In the genomic region with DNA sequence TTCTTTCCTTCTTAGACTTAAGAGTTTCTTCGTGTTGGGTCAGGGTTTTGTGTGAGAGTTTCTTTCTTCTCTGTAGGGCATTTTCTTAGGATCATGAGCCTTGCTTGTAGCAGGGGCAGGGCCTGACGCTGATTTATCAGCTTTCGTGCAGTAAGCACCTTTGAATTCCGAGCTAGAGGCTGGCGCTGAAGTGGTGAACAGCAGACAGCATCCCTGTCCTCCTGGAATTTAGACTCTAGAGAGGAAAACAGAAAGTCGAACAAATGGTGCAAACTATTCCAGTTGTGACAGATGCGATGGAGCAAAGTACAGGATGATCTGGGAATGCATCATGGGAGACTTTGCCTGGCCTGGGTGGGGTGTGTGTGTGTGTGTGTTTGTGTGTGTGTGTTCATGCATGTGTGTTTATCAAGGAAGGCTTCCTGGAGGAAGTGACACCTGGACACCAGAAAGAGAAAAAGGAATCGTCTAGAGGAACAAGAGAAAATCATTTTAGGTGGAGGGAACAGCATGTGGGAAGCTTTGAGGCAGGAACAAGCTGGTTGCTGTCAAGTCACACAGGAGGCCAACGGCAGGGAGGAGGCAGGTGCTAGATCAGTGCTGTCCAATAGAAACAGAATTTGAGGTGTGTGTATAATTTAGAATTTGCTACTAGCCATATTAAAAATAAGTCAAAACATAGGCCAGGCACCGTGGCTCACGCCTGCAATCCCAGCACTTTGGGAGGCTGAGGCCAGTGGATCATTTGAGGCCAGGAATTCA, we compare ENCODE assay signal across 1 cellular context.
TF ChIP-seq lines count a peak whose summit lies in the region.

No MANE protein-coding gene starts in this region.

TF ChIP-seq in HepG2, 621 proteins besides CTCF, POLR2A, EP300 and RAD21 (continued from another document and continues in another):
- TF ChIP-seq ZFP37 (CRISPR knock-in tag; IDR thresholded peaks at IDR 0.05; ENCODE audit: borderline replicate concordance) = peak; percentile 23; the same call in 1 of the 2 replicates
- TF ChIP-seq ZNF569 (CRISPR knock-in tag; IDR thresholded peaks at IDR 0.05; ENCODE audit: borderline replicate concordance) = no peak
- TF ChIP-seq HDAC6 (IDR thresholded peaks at IDR 0.05; ENCODE audit: low read depth, low read length) = no peak
- no peak for TF ChIP-seq ZNF674 (CRISPR knock-in tag; IDR thresholded peaks at IDR 0.05; ENCODE audit: low read depth)
- TF ChIP-seq, protein P1, sequence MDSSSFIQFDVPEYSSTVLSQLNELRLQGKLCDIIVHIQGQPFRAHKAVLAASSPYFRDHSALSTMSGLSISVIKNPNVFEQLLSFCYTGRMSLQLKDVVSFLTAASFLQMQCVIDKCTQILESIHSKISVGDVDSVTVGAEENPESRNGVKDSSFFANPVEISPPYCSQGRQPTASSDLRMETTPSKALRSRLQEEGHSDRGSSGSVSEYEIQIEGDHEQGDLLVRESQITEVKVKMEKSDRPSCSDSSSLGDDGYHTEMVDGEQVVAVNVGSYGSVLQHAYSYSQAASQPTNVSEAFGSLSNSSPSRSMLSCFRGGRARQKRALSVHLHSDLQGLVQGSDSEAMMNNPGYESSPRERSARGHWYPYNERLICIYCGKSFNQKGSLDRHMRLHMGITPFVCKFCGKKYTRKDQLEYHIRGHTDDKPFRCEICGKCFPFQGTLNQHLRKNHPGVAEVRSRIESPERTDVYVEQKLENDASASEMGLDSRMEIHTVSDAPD (CRISPR knock-in tag; IDR thresholded peaks at IDR 0.05) = peak; percentile 87
- no peak for TF ChIP-seq ZNF740 (CRISPR knock-in tag; IDR thresholded peaks at IDR 0.05)
- TF ChIP-seq KLF12 (CRISPR knock-in tag; IDR thresholded peaks at IDR 0.05; ENCODE audit: borderline replicate concordance) = peak; percentile 26; the same call in 1 of the 2 replicates
- TF ChIP-seq ZBTB42 (CRISPR knock-in tag; IDR thresholded peaks at IDR 0.05) = peak; percentile 100
- TF ChIP-seq ZNF766 (CRISPR knock-in tag; IDR thresholded peaks at IDR 0.05; ENCODE audit: borderline replicate concordance) = no peak
- no peak for TF ChIP-seq MBNL3 (CRISPR knock-in tag; conservative IDR thresholded peaks at IDR 0.05)
- TF ChIP-seq ZNF121 (CRISPR knock-in tag; IDR thresholded peaks at IDR 0.05) = peak; percentile 16; the same call in 1 of the 2 replicates
- no peak for TF ChIP-seq CC2D1A (CRISPR knock-in tag; IDR thresholded peaks at IDR 0.05)
- 0 out of 2 replicates have a peak, but pooled peaks have one; percentile 40 for TF ChIP-seq ZNF552 (CRISPR knock-in tag; IDR thresholded peaks at IDR 0.05; ENCODE audit: borderline replicate concordance)
- TF ChIP-seq, protein P2, sequence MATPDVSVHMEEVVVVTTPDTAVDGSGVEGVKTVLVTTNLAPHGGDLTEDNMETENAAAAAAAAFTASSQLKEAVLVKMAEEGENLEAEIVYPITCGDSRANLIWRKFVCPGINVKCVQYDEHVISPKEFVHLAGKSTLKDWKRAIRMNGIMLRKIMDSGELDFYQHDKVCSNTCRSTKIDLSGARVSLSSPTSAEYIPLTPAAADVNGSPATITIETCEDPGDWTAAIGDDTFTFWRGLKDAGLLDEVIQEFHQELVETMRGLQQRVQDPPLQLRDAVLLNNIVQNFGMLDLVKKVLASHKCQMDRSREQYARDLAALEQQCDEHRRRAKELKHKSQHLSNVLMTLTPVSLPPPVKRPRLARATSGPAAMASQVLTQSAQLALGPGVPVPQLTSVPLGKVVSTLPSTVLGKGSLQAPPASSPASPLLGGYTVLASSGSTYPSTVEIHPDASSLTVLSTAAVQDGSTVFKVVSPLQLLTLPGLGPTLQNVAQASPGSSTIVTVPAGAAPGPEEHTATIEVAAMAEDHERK (CRISPR knock-in tag; IDR thresholded peaks at IDR 0.05; ENCODE audit: low read depth) = no peak; the same call in 1 of the 2 replicates
- TF ChIP-seq, protein P3, sequence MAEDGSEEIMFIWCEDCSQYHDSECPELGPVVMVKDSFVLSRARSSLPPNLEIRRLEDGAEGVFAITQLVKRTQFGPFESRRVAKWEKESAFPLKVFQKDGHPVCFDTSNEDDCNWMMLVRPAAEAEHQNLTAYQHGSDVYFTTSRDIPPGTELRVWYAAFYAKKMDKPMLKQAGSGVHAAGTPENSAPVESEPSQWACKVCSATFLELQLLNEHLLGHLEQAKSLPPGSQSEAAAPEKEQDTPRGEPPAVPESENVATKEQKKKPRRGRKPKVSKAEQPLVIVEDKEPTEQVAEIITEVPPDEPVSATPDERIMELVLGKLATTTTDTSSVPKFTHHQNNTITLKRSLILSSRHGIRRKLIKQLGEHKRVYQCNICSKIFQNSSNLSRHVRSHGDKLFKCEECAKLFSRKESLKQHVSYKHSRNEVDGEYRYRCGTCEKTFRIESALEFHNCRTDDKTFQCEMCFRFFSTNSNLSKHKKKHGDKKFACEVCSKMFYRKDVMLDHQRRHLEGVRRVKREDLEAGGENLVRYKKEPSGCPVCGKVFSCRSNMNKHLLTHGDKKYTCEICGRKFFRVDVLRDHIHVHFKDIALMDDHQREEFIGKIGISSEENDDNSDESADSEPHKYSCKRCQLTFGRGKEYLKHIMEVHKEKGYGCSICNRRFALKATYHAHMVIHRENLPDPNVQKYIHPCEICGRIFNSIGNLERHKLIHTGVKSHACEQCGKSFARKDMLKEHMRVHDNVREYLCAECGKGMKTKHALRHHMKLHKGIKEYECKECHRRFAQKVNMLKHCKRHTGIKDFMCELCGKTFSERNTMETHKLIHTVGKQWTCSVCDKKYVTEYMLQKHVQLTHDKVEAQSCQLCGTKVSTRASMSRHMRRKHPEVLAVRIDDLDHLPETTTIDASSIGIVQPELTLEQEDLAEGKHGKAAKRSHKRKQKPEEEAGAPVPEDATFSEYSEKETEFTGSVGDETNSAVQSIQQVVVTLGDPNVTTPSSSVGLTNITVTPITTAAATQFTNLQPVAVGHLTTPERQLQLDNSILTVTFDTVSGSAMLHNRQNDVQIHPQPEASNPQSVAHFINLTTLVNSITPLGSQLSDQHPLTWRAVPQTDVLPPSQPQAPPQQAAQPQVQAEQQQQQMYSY (CRISPR knock-in tag; IDR thresholded peaks at IDR 0.05) = no peak
- no peak for TF ChIP-seq CCAR2 (optimal IDR thresholded peaks at IDR 0.05; ENCODE audit: low read depth, low read length)
- TF ChIP-seq RFX1 (IDR thresholded peaks at IDR 0.05) = no peak
- TF ChIP-seq WIZ (CRISPR knock-in tag; IDR thresholded peaks at IDR 0.05) = 0 out of 2 replicates have a peak, but pooled peaks have one; percentile 84
- no peak; the same call in 1 of the 2 replicates for TF ChIP-seq KMT2B (CRISPR knock-in tag; IDR thresholded peaks at IDR 0.05)
- no peak; the same call in 1 of the 2 replicates for TF ChIP-seq ZFP90 (CRISPR knock-in tag; IDR thresholded peaks at IDR 0.05; ENCODE audit: borderline replicate concordance)
- TF ChIP-seq FOSL1 (CRISPR knock-in tag; IDR thresholded peaks at IDR 0.05; ENCODE audit: borderline replicate concordance) = no peak; the same call in 1 of the 2 replicates
- TF ChIP-seq TP53 (CRISPR knock-in tag; conservative IDR thresholded peaks at IDR 0.05) = no peak
- peak; percentile 91 for TF ChIP-seq FOXO1 (CRISPR knock-in tag; IDR thresholded peaks at IDR 0.05)
- TF ChIP-seq ZFP41 (CRISPR knock-in tag; IDR thresholded peaks at IDR 0.05; ENCODE audit: borderline replicate concordance) = peak; percentile 89
- TF ChIP-seq KLF13 (CRISPR knock-in tag; IDR thresholded peaks at IDR 0.05) = 0 out of 2 replicates have a peak, but pooled peaks have one; percentile 45
- peak; percentile 72 for TF ChIP-seq ZKSCAN1 (IDR thresholded peaks at IDR 0.05; ENCODE audit: low read length)
- TF ChIP-seq TEF (CRISPR knock-in tag; IDR thresholded peaks at IDR 0.05) = no peak
- TF ChIP-seq SRSF4 (IDR thresholded peaks at IDR 0.05; ENCODE audit: low read depth, low read length, poor library complexity, severe bottlenecking) = no peak
- TF ChIP-seq TEAD3 (CRISPR knock-in tag; optimal IDR thresholded peaks at IDR 0.05; ENCODE audit: borderline replicate concordance) = peak; percentile 99
- no peak for TF ChIP-seq NR1H2 (CRISPR knock-in tag; IDR thresholded peaks at IDR 0.05; ENCODE audit: borderline replicate concordance, low read depth)
- TF ChIP-seq, protein P4, sequence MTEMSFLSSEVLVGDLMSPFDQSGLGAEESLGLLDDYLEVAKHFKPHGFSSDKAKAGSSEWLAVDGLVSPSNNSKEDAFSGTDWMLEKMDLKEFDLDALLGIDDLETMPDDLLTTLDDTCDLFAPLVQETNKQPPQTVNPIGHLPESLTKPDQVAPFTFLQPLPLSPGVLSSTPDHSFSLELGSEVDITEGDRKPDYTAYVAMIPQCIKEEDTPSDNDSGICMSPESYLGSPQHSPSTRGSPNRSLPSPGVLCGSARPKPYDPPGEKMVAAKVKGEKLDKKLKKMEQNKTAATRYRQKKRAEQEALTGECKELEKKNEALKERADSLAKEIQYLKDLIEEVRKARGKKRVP (CRISPR knock-in tag; IDR thresholded peaks at IDR 0.05) = peak in 1 of 2 experiments; percentile 86; a peak in 2 of 4 replicates
- TF ChIP-seq ZNF234 (CRISPR knock-in tag; conservative IDR thresholded peaks at IDR 0.05) = no peak
- TF ChIP-seq SIN3A (IDR thresholded peaks at IDR 0.05; ENCODE audit: borderline replicate concordance, low read depth, low read length) = no peak
- TF ChIP-seq HNF4G (IDR thresholded peaks at IDR 0.05; ENCODE audit: borderline replicate concordance, low read depth, low read length) = peak; percentile 97
- peak; percentile 96 for TF ChIP-seq HNF4G (CRISPR knock-in tag; IDR thresholded peaks at IDR 0.05; ENCODE audit: borderline replicate concordance, low read depth)
- TF ChIP-seq ISX (CRISPR knock-in tag; conservative IDR thresholded peaks at IDR 0.05) = no peak
- peak; percentile 41; the same call in 1 of the 2 replicates for TF ChIP-seq ZNF713 (CRISPR knock-in tag; IDR thresholded peaks at IDR 0.05)
- TF ChIP-seq ZNF326 (CRISPR knock-in tag; IDR thresholded peaks at IDR 0.05; ENCODE audit: borderline replicate concordance) = no peak
- TF ChIP-seq ZNF564 (CRISPR knock-in tag; IDR thresholded peaks at IDR 0.05) = no peak
- TF ChIP-seq ZFP1 (CRISPR knock-in tag; IDR thresholded peaks at IDR 0.05) = 0 out of 2 replicates have a peak, but pooled peaks have one; percentile 62
- no peak for TF ChIP-seq MYPOP (CRISPR knock-in tag; IDR thresholded peaks at IDR 0.05)
- no peak; the same call in 1 of the 2 replicates for TF ChIP-seq HINFP (CRISPR knock-in tag; IDR thresholded peaks at IDR 0.05; ENCODE audit: low read depth)
- no peak for TF ChIP-seq ZNF724P (CRISPR knock-in tag; IDR thresholded peaks at IDR 0.05; ENCODE audit: borderline replicate concordance)
- TF ChIP-seq SNAPC2 (CRISPR knock-in tag; IDR thresholded peaks at IDR 0.05) = peak; percentile 75
- TF ChIP-seq, protein P5, sequence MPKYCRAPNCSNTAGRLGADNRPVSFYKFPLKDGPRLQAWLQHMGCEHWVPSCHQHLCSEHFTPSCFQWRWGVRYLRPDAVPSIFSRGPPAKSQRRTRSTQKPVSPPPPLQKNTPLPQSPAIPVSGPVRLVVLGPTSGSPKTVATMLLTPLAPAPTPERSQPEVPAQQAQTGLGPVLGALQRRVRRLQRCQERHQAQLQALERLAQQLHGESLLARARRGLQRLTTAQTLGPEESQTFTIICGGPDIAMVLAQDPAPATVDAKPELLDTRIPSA (CRISPR knock-in tag; IDR thresholded peaks at IDR 0.05; ENCODE audit: borderline replicate concordance) = no peak
- TF ChIP-seq, protein P6, sequence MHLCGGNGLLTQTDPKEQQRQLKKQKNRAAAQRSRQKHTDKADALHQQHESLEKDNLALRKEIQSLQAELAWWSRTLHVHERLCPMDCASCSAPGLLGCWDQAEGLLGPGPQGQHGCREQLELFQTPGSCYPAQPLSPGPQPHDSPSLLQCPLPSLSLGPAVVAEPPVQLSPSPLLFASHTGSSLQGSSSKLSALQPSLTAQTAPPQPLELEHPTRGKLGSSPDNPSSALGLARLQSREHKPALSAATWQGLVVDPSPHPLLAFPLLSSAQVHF (CRISPR knock-in tag; IDR thresholded peaks at IDR 0.05) = no peak
- no peak for TF ChIP-seq REL (CRISPR knock-in tag; conservative IDR thresholded peaks at IDR 0.05)
- no peak for TF ChIP-seq SP1 (IDR thresholded peaks at IDR 0.05)
- TF ChIP-seq SP1 (CRISPR knock-in tag; IDR thresholded peaks at IDR 0.05) = no peak; the same call in 1 of the 2 replicates
- 0 out of 2 replicates have a peak, but pooled peaks have one; percentile 55 for TF ChIP-seq ZNF563 (CRISPR knock-in tag; IDR thresholded peaks at IDR 0.05)
- no peak for TF ChIP-seq ZNF333 (CRISPR knock-in tag; IDR thresholded peaks at IDR 0.05; ENCODE audit: borderline replicate concordance)
- TF ChIP-seq, protein P7, sequence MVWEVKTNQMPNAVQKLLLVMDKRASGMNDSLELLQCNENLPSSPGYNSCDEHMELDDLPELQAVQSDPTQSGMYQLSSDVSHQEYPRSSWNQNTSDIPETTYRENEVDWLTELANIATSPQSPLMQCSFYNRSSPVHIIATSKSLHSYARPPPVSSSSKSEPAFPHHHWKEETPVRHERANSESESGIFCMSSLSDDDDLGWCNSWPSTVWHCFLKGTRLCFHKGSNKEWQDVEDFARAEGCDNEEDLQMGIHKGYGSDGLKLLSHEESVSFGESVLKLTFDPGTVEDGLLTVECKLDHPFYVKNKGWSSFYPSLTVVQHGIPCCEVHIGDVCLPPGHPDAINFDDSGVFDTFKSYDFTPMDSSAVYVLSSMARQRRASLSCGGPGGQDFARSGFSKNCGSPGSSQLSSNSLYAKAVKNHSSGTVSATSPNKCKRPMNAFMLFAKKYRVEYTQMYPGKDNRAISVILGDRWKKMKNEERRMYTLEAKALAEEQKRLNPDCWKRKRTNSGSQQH (CRISPR knock-in tag; IDR thresholded peaks at IDR 0.05; ENCODE audit: low read depth) = peak; percentile 49; the same call in 1 of the 2 replicates
